1 cellular context compared by ENCODE assay signal in the genomic region with DNA sequence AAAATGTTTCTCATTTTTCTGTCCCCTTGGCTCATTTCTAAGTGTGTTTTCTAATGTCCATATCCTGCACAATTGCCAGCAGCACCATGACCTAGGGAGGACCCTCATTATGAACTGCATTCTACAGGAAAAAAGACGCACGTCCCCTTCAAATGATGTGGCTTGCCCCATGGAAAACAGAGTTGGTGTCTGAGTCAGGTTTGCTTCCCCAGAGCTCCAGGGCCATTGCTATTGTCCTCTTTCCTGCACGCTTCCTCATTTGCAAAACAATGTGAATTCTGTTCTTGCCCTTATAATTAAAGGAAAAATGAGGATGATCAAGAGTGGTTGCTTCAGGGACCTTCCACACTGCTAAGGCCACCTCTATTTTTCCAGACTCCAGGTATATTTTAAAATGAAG.
TF ChIP-seq lines count a peak whose summit lies in the region.

No MANE protein-coding gene starts in this region.

TF ChIP-seq in HepG2, 621 proteins besides CTCF, POLR2A, EP300 and RAD21:
- TF ChIP-seq DPF2 (CRISPR knock-in tag; IDR thresholded peaks at IDR 0.05; ENCODE audit: borderline replicate concordance, low read depth) (no peak), ZNF326 (CRISPR knock-in tag; IDR thresholded peaks at IDR 0.05; ENCODE audit: borderline replicate concordance) (no peak), BRCA1 (CRISPR knock-in tag; IDR thresholded peaks at IDR 0.05) (no peak), ZNF225 (CRISPR knock-in tag; IDR thresholded peaks at IDR 0.05) (no peak)
- TF ChIP-seq, protein P1, sequence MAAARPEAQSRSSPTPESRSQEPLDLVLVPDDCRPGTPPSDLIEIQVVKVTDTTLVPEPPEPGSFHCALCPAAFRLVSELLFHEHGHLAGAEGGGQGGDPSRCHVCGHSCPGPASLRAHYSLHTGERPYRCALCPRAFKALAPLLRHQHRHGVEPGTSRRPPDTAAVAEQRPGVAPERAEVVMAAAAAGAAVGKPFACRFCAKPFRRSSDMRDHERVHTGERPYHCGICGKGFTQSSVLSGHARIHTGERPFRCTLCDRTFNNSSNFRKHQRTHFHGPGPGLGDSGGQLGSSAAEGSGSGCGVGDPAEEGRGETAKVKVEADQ (CRISPR knock-in tag; IDR thresholded peaks at IDR 0.05; ENCODE audit: borderline replicate concordance) = no peak
TF ChIP-seq in HepG2: peak in this region for 0.
